21 cellular contexts compared by ENCODE assay signal in genomic region chr15:70251246-70251990, GRCh38.
A peak's percentile ranks its signal among the peaks of the same experiment; 100 is the strongest.
DNase-seq lines count a peak whose midpoint lies in the region; ATAC-seq, FAIRE-seq and TF ChIP-seq lines count a peak whose summit lies in the region.
"Had no signal": no experiment of that assay in that cellular context is flagged by ENCODE, and none has a peak within 500 bp of the region (broad histone marks: within the 10 kb centered on the region; RNA-seq: fewer than 3 reads in every experiment).

No MANE protein-coding gene starts in this region.

- no peaks in the 10 kb centered on the region for H3K9me3 ChIP-seq in BLaER1 treated with 17β-estradiol and CSF1 and Interleukin-3, amounts not matched to agents 10 nM and 100 nM (replicated peaks in 1 of 11)
- H3K9me3 ChIP-seq: heart right ventricle, thoracic aorta had no signal

- H3K4me1 ChIP-seq in BLaER1 treated with 17β-estradiol and CSF1 and Interleukin-3, amounts not matched to agents 10 nM and 100 nM, result peaks cover 50 to 60% (median 57%) of the 10 kb centered on the region in 10 experiments

- peak overlapping the region in 1 of 11 experiments; percentile 22; a peak in 1 of 22 replicates for H3K9ac ChIP-seq in BLaER1 treated with 17β-estradiol and CSF1 and Interleukin-3, amounts not matched to agents 10 nM and 100 nM

- no peaks in the 10 kb centered on the region for H3K9me3 Mint-ChIP-seq in WTC11
- no peaks in the 10 kb centered on the region for H3K9me3 Mint-ChIP-seq in nephron
- H3K9me3 Mint-ChIP-seq in T-helper 2 cell treated with Interferon-gamma antibody and Interleukin-4, amounts not matched to agents 5 μg/mL and 100 μg/mL, for 36 hours, result no peaks in the 10 kb centered on the region
- H3K9me3 Mint-ChIP-seq: activated CD8-positive, alpha-beta T cell treated with anti-CD3 and anti-CD28 coated beads for 36 hours; activated T-cell treated with anti-CD3 and anti-CD28 coated beads, Interleukin-2, amount 50 U/mL, for 72 hours had no signal

- H3K36me3 Mint-ChIP-seq in WTC11 (no peaks in the 10 kb centered on the region), nephron (ENCODE audit: low read depth) (no peaks in the 10 kb centered on the region)
- no peaks in the 10 kb centered on the region for H3K36me3 Mint-ChIP-seq in T-helper 2 cell treated with Interferon-gamma antibody and Interleukin-4, amounts not matched to agents 5 μg/mL and 100 μg/mL, for 36 hours (ENCODE audit: low read depth)

- peak; percentile 52 for ATAC-seq in WTC11
- ATAC-seq in HG03108 (IDR thresholded peaks at IDR 0.05; ENCODE audit: unreplicated experiment), result no peak
- ATAC-seq: activated CD8-positive, alpha-beta T cell treated with anti-CD3 and anti-CD28 coated beads for 36 hours; activated T-cell treated with anti-CD3 and anti-CD28 coated beads, Interleukin-2, amount 50 U/mL, for 72 hours had no signal

- CTCF ChIA-PET in WTC11 (lab: Charles Lee), result interaction anchor here (0.8 kb wide), 1 partner anchor 773 kb away, joined by 3 read pairs; no protein-coding TSS in a partner anchor

- POLR2A ChIA-PET in WTC11 (lab: Charles Lee), result no interaction called here

- no peak overlapping the region for H3K4me3 ChIP-seq in BLaER1 treated with 17β-estradiol and CSF1 and Interleukin-3, amounts not matched to agents 10 nM and 100 nM
- H3K4me3 ChIP-seq: heart right ventricle, thoracic aorta had no signal

- H3K27me3 Mint-ChIP-seq in WTC11 (ENCODE audit: low read depth), result no peaks in the 10 kb centered on the region
- peaks cover 57% of the 10 kb centered on the region for H3K27me3 Mint-ChIP-seq in nephron (ENCODE audit: low read depth)
- peaks cover 33% of the 10 kb centered on the region for H3K27me3 Mint-ChIP-seq in T-helper 2 cell treated with Interferon-gamma antibody and Interleukin-4, amounts not matched to agents 5 μg/mL and 100 μg/mL, for 36 hours (ENCODE audit: low read depth)

- H3K4me1 Mint-ChIP-seq in WTC11, result peaks cover 28% of the 10 kb centered on the region
- H3K4me1 Mint-ChIP-seq in nephron, result peaks cover 43% of the 10 kb centered on the region
- peaks cover 5% of the 10 kb centered on the region for H3K4me1 Mint-ChIP-seq in T-helper 2 cell treated with Interferon-gamma antibody and Interleukin-4, amounts not matched to agents 5 μg/mL and 100 μg/mL, for 36 hours (ENCODE audit: low read depth)

- no peak overlapping the region for H3K27ac ChIP-seq in BLaER1 treated with 17β-estradiol and CSF1 and Interleukin-3, amounts not matched to agents 10 nM and 100 nM
- H3K27ac ChIP-seq: heart right ventricle, thoracic aorta, VCaP had no signal

- peaks cover 0 to 32% (median 8%) of the 10 kb centered on the region in 11 experiments; a peak in 9 of 22 replicates for H4K20me1 ChIP-seq in BLaER1 treated with 17β-estradiol and CSF1 and Interleukin-3, amounts not matched to agents 10 nM and 100 nM

- H3K4me3 Mint-ChIP-seq in WTC11 (no peak overlapping the region), nephron (no peak overlapping the region)
- H3K4me3 Mint-ChIP-seq in T-helper 2 cell treated with Interferon-gamma antibody and Interleukin-4, amounts not matched to agents 5 μg/mL and 100 μg/mL, for 36 hours, result no peak overlapping the region
- H3K4me3 Mint-ChIP-seq: activated CD8-positive, alpha-beta T cell treated with anti-CD3 and anti-CD28 coated beads for 36 hours; activated T-cell treated with anti-CD3 and anti-CD28 coated beads, Interleukin-2, amount 50 U/mL, for 72 hours had no signal

- TF ChIP-seq CTCF in GM13976 (IDR thresholded peaks at IDR 0.05; ENCODE audit: borderline replicate concordance, control extremely low read depth, extremely low read depth, insufficient read depth, missing control alignments) (no peak), WTC11 (IDR thresholded peaks at IDR 0.05) (no peak), nephron (IDR thresholded peaks at IDR 0.05; ENCODE audit: unreplicated experiment in 3 of 3) (no peak)

- peaks cover 0 to 65% (median 12%) of the 10 kb centered on the region in 11 experiments; a peak in 14 of 22 replicates for H3K27me3 ChIP-seq in BLaER1 treated with 17β-estradiol and CSF1 and Interleukin-3, amounts not matched to agents 10 nM and 100 nM

- DNase-seq in GM13976 (ENCODE audit: low spot score) (peak; percentile 15), WTC11 (ENCODE audit: low spot score) (no peak), midbrain (lab: John Stamatoyannopoulos, UW) (no peak), frontal cortex (ENCODE audit: low spot score in 2 of 2) (no peak)
- no peak for DNase-seq in T-helper 2 cell treated with Interferon-gamma antibody and Interleukin-4, amounts not matched to agents 5 μg/mL and 100 μg/mL, for 36 hours (ENCODE audit: low spot score)
- DNase-seq: activated CD8-positive, alpha-beta T cell treated with anti-CD3 and anti-CD28 coated beads for 36 hours; activated T-cell treated with anti-CD3 and anti-CD28 coated beads, Interleukin-2, amount 50 U/mL, for 72 hours; central memory CD4-positive, alpha-beta T cell; effector memory CD4-positive, alpha-beta T cell; GDM1; heart right ventricle; IMR-90; occipital lobe; stimulated activated CD4-positive, alpha-beta T cell treated with anti-CD3 and anti-CD28 coated beads, Interleukin-4, amount 100 ng/mL, for 1 hour had no signal

- in situ Hi-C loops in GM13976 (cut with MboI; ENCODE audit: low sequenced_read_pairs, unreplicated experiment), result no loop called here

- no peak for FAIRE-seq in frontal cortex (lab: Jason Lieb, UNC)
- FAIRE-seq: GM12892, islet of Langerhans had no signal

- no peaks in the 10 kb centered on the region for H3K36me3 ChIP-seq in BLaER1 treated with 17β-estradiol and CSF1 and Interleukin-3, amounts not matched to agents 10 nM and 100 nM
- H3K36me3 ChIP-seq: heart right ventricle, thoracic aorta had no signal

- H3K4me2 ChIP-seq in BLaER1 treated with 17β-estradiol and CSF1 and Interleukin-3, amounts not matched to agents 10 nM and 100 nM, result peak overlapping the region in 10 of 11 experiments; percentile 48 to 88 (median 67); a peak in 17 of 22 replicates

- H3K27ac Mint-ChIP-seq in WTC11 (peak overlapping the region; percentile 64; the same call in 1 of the 2 replicates), nephron (peak overlapping the region; percentile 25 to 61 (median 59))
- no peak overlapping the region for H3K27ac Mint-ChIP-seq in T-helper 2 cell treated with Interferon-gamma antibody and Interleukin-4, amounts not matched to agents 5 μg/mL and 100 μg/mL, for 36 hours
- H3K27ac Mint-ChIP-seq: activated CD8-positive, alpha-beta T cell treated with anti-CD3 and anti-CD28 coated beads for 36 hours; activated T-cell treated with anti-CD3 and anti-CD28 coated beads, Interleukin-2, amount 50 U/mL, for 72 hours had no signal

TF ChIP-seq in WTC11, 78 proteins besides CTCF, POLR2A, EP300 and RAD21:
- TF ChIP-seq ZBTB43 (CRISPR knock-in tag; IDR thresholded peaks at IDR 0.05), result no peak
- TF ChIP-seq NFATC4 (CRISPR knock-in tag; IDR thresholded peaks at IDR 0.05), result no peak
- no peak for TF ChIP-seq E2F5 (CRISPR knock-in tag; IDR thresholded peaks at IDR 0.05)
- TF ChIP-seq FOXP4 (CRISPR knock-in tag; IDR thresholded peaks at IDR 0.05), result no peak
